ENCODE assay signal across 8 cellular contexts in genomic region chr9:83920942-83921707, GRCh38.
DNase-seq lines count a peak whose midpoint lies in the region; ATAC-seq lines count a peak whose summit lies in the region.

TSS of gene KIF27 (minus strand) at chr9:83921432. CDS start at chr9:83915591, 5,841 bp downstream.

- H3K9ac ChIP-seq in BLaER1 treated with 17β-estradiol and CSF1 and Interleukin-3, amounts not matched to agents 10 nM and 100 nM = peak within 1 kb of the TSS; percentile 86 to 98 (median 89)

- peak; percentile 94 for ATAC-seq in HG03457 (IDR thresholded peaks at IDR 0.05; ENCODE audit: unreplicated experiment)

- peak within 1 kb of the TSS; percentile 82 to 95 (median 89) for H3K27ac ChIP-seq in BLaER1 treated with 17β-estradiol and CSF1 and Interleukin-3, amounts not matched to agents 10 nM and 100 nM
- H3K27ac ChIP-seq in cingulate gyrus (ENCODE audit: low read depth, low read length) (peak within 1 kb of the TSS; percentile 60), layer of hippocampus (ENCODE audit: low read depth, low read length) (peak within 1 kb of the TSS; percentile 65)

- H3K27me3 ChIP-seq in BLaER1 treated with 17β-estradiol and CSF1 and Interleukin-3, amounts not matched to agents 10 nM and 100 nM = no peaks in the 10 kb centered on the region
- H3K27me3 ChIP-seq in layer of hippocampus (ENCODE audit: control insufficient read depth, insufficient read depth, low read length) = no peaks in the 10 kb centered on the region

- DNase-seq in GM19240 (ENCODE audit: insufficient read length, low spot score) (peak; percentile 81), NCI-H524 (lab: John Stamatoyannopoulos, UW) (peak; percentile 44 to 84)
- peak; percentile 92 to 93 for DNase-seq in activated CD4-positive, alpha-beta T cell treated with anti-CD3 and anti-CD28 coated beads for 4 hours
- peak; percentile 95 to 98 (median 96) for DNase-seq in stimulated activated CD4-positive, alpha-beta T cell treated with anti-CD3 and anti-CD28 coated beads, Interleukin-1b, Interleukin-23, amount 100 ng/mL, for 24 hours (ENCODE audit: low read depth in 4 of 4, low spot score in 1 of 4)

- peak within 1 kb of the TSS; percentile 69 to 90 (median 86) for H3K4me2 ChIP-seq in BLaER1 treated with 17β-estradiol and CSF1 and Interleukin-3, amounts not matched to agents 10 nM and 100 nM

- no peaks in the 10 kb centered on the region for H3K9me3 ChIP-seq in BLaER1 treated with 17β-estradiol and CSF1 and Interleukin-3, amounts not matched to agents 10 nM and 100 nM (replicated peaks in 1 of 11)

- peaks cover 0 to 16% (median 0%) of the 10 kb centered on the region in 11 experiments; a peak in 6 of 22 replicates for H3K36me3 ChIP-seq in BLaER1 treated with 17β-estradiol and CSF1 and Interleukin-3, amounts not matched to agents 10 nM and 100 nM

- H3K4me3 ChIP-seq in BLaER1 treated with 17β-estradiol and CSF1 and Interleukin-3, amounts not matched to agents 10 nM and 100 nM = peak within 1 kb of the TSS; percentile 61 to 84 (median 78)

- H4K20me1 ChIP-seq in BLaER1 treated with 17β-estradiol and CSF1 and Interleukin-3, amounts not matched to agents 10 nM and 100 nM = no peaks in the 10 kb centered on the region

- H3K4me1 ChIP-seq in BLaER1 treated with 17β-estradiol and CSF1 and Interleukin-3, amounts not matched to agents 10 nM and 100 nM = peaks cover 19 to 32% (median 22%) of the 10 kb centered on the region in 10 experiments; a peak in 19 of 20 replicates

Comparison
In these comparisons a context has a peak if more than half of its experiments do, and no peak if none do; other contexts are left out.
1. Peak in every context shown above with its lines: DNase-seq, ATAC-seq, H3K4me3 ChIP-seq and H3K27ac ChIP-seq.